ENCODE assay signal across 9 cellular contexts in the genomic region with DNA sequence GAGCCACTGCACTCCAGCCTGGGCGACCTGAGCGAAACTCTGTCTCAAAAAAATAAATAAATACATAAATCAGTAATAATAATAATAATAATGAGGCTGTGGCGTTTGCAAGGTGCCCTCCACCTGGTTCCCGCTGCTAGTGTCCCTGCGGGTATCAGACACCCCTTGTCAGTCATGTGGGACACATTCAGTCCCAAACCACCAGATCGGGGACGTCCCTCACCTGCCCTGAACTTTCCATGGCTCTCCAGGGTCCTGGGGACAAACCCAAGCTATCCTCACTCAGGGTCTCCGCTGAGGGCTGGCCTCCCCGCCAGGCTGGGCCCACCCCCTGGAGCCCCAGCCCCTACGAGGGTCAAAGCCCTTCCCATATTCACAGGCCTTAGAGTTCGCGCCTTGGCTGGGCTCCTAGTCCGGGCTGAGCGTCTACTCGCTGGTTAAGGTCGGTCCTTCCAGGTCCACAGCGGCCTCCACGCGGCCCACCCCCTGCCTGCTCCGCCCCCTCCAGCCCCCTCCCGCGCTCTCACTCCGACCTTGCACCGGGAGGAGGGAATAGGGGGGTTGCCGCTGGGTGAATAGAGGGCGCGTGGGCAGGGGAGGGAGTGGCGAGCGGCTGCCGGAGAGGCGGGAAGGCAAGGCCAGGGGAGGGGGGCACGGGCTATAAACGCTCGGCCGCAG. TPM values are rescaled to one million over a fixed set of nuclear protein-coding genes. Genes with fewer than 3 reads are reported as not detected.
DNase-seq lines count a peak whose midpoint lies in the region; ATAC-seq and TF ChIP-seq lines count a peak whose summit lies in the region.
"Had no signal": no experiment of that assay in that cellular context is flagged by ENCODE, and none has a peak within 500 bp of the region (broad histone marks: within the 10 kb centered on the region; RNA-seq: fewer than 3 reads in every experiment).

No MANE protein-coding gene starts in this region.

- H3K9ac ChIP-seq in smooth muscle cell (ENCODE audit: low read depth), result no peak overlapping the region

- peaks cover 4% of the 10 kb centered on the region for H3F3A ChIP-seq in smooth muscle cell (ENCODE audit: low read depth)

- peaks cover under 1% of the 10 kb centered on the region for H4K20me1 ChIP-seq in smooth muscle cell (ENCODE audit: low read depth)

- WGBS in ectodermal cell, 2 experiments, result 9% methylated on average over 35 of the region's 35 CpGs
- 18% methylated on average over 17 of the region's 35 CpGs for WGBS in smooth muscle cell (ENCODE audit: low lambda C conversion rate)

- DNase-seq in DMS53 (lab: John Stamatoyannopoulos, UW) (peak; percentile 59), DMS53 treated with DMSO at 0.1 percent for 48 hours (lab: John Stamatoyannopoulos, UW; ENCODE audit: unreplicated experiment) (no peak), NCI-H2196 treated with DMSO at 0.1 percent for 48 hours (lab: John Stamatoyannopoulos, UW; ENCODE audit: unreplicated experiment) (peak; percentile 57), smooth muscle cell (lab: John Stamatoyannopoulos, UW; ENCODE audit: unreplicated experiment) (peak; percentile 6), globus pallidus (ENCODE audit: low spot score) (no peak), A172 (ENCODE audit: low spot score) (no peak), sciatic nerve (ENCODE audit: low spot score) (no peak)

- no peaks in the 10 kb centered on the region for H3K9me3 ChIP-seq in ectodermal cell (ENCODE audit: control insufficient read depth, low read length)
- no peaks in the 10 kb centered on the region for H3K9me3 ChIP-seq in smooth muscle cell (replicated peaks; ENCODE audit: low read depth)

- no peaks in the 10 kb centered on the region for H3K36me3 ChIP-seq in ectodermal cell (ENCODE audit: control insufficient read depth, insufficient read depth, low read length)
- no peaks in the 10 kb centered on the region for H3K36me3 ChIP-seq in smooth muscle cell (ENCODE audit: low read depth)

- H3K27me3 ChIP-seq in ectodermal cell (ENCODE audit: control insufficient read depth, insufficient read depth, low read length, poor library complexity, severe bottlenecking) (peaks cover 65% of the 10 kb centered on the region), smooth muscle cell (ENCODE audit: low read depth) (peaks cover 42% of the 10 kb centered on the region)

- intact Hi-C loops in sciatic nerve (cut with DNase I), result loop anchor here (5.0 to 10.0 kb wide), 2 partner anchors 122 to 144 kb away; partner anchors contain the start of gene PTBP1

- peak overlapping the region; percentile 81 for H3K4me2 ChIP-seq in smooth muscle cell

- H3K27ac ChIP-seq in ectodermal cell (ENCODE audit: insufficient read depth, low read depth, low read length, poor library complexity, severe bottlenecking) (no peak overlapping the region), smooth muscle cell (ENCODE audit: low read depth) (no peak overlapping the region)

- no peak overlapping the region for H2AFZ ChIP-seq in smooth muscle cell (ENCODE audit: low read depth)

- H3K79me2 ChIP-seq in smooth muscle cell (ENCODE audit: low read depth), result peaks cover 10% of the 10 kb centered on the region

- H3K4me1 ChIP-seq in ectodermal cell (ENCODE audit: control insufficient read depth, insufficient read depth, low read length) (peaks cover 19% of the 10 kb centered on the region), smooth muscle cell (ENCODE audit: low read depth) (no peaks in the 10 kb centered on the region)

- TF ChIP-seq CTCF in smooth muscle cell (IDR thresholded peaks at IDR 0.05; ENCODE audit: borderline replicate concordance, insufficient read depth, poor library complexity, severe bottlenecking), result no peak

- H3K4me3 ChIP-seq in ectodermal cell (ENCODE audit: insufficient read depth, low read depth, low read length) (peak overlapping the region; percentile 25), smooth muscle cell (peak overlapping the region; percentile 34)

- no peak for ATAC-seq in sciatic nerve

RNA-seq across cellular contexts. Expression of gene KISS1R, which starts 0.3 kb away (rescaled TPM):
- 0.96 TPM for polyA plus RNA-seq in ectodermal cell (2013, experiment 1 of 4)
- polyA plus RNA-seq in ectodermal cell (2013, experiment 2 of 4), result 0.20 TPM
- polyA plus RNA-seq in ectodermal cell (2013, experiment 3 of 4), result 1.1 TPM
- 0.73 TPM for polyA plus RNA-seq in ectodermal cell (2013, experiment 4 of 4)
- 0.27 TPM in 1 of 2 replicates, not detected in the other for total RNA-seq in smooth muscle cell
- polyA plus RNA-seq in smooth muscle cell, result 0.61 and 1.4 TPM in 2 replicates
- not detected in 2 replicates for total RNA-seq in A172 (2014; rRNA removed; shearing (Covaris generic))
- not detected for total RNA-seq in sciatic nerve
- total RNA-seq: dermis microvascular lymphatic vessel endothelial cell had no signal

RNA-seq across cellular contexts. Expression of gene R3HDM4, which starts 3.8 kb away (rescaled TPM):
- 62.8 TPM for polyA plus RNA-seq in ectodermal cell (2013, experiment 1 of 4)
- 61.7 TPM for polyA plus RNA-seq in ectodermal cell (2013, experiment 2 of 4)
- polyA plus RNA-seq in ectodermal cell (2013, experiment 3 of 4), result 62.7 TPM
- polyA plus RNA-seq in ectodermal cell (2013, experiment 4 of 4), result 63.5 TPM
- total RNA-seq in smooth muscle cell (25.9 and 42.3 TPM in 2 replicates), sciatic nerve (48.9 TPM)
- 69.4 and 70.5 TPM in 2 replicates for polyA plus RNA-seq in smooth muscle cell
- total RNA-seq in A172 (2014; rRNA removed; shearing (Covaris generic)), result 23.0 and 29.7 TPM in 2 replicates

RNA-seq across cellular contexts. Expression of gene ARID3A, which starts 9.1 kb away (rescaled TPM):
- polyA plus RNA-seq in ectodermal cell (2013, experiment 1 of 4), result 39.2 TPM
- polyA plus RNA-seq in ectodermal cell (2013, experiment 2 of 4), result 51.2 TPM
- 52.5 TPM for polyA plus RNA-seq in ectodermal cell (2013, experiment 3 of 4)
- 51.1 TPM for polyA plus RNA-seq in ectodermal cell (2013, experiment 4 of 4)
- 50.3 TPM in 2 replicates for total RNA-seq in smooth muscle cell
- 45.7 and 75.2 TPM in 2 replicates for polyA plus RNA-seq in smooth muscle cell
- total RNA-seq in A172 (2014; rRNA removed; shearing (Covaris generic)), result 2.4 and 4.4 TPM in 2 replicates
- total RNA-seq in sciatic nerve, result 13.6 TPM

RNA-seq across cellular contexts. Expression of gene RNU6-9, which starts 23.5 kb away (rescaled TPM):
- polyA plus RNA-seq in ectodermal cell (2013, experiment 1 of 4), result 5,588 TPM
- polyA plus RNA-seq in ectodermal cell (2013, experiment 2 of 4), result 5,705 TPM
- polyA plus RNA-seq in ectodermal cell (2013, experiment 3 of 4), result under 0.01 TPM
- under 0.01 TPM for polyA plus RNA-seq in ectodermal cell (2013, experiment 4 of 4)
- total RNA-seq in smooth muscle cell (not detected in 2 replicates), sciatic nerve (not detected)
- polyA plus RNA-seq in smooth muscle cell, result not detected in 2 replicates
- not detected in 2 replicates for total RNA-seq in A172 (2014; rRNA removed; shearing (Covaris generic))
- total RNA-seq: dermis microvascular lymphatic vessel endothelial cell had no signal

RNA-seq across cellular contexts. Expression of gene MED16, which starts 23.8 kb away (rescaled TPM):
- 68.9 TPM for polyA plus RNA-seq in ectodermal cell (2013, experiment 1 of 4)
- 79.3 TPM for polyA plus RNA-seq in ectodermal cell (2013, experiment 2 of 4)
- polyA plus RNA-seq in ectodermal cell (2013, experiment 3 of 4), result 66.9 TPM
- 63.3 TPM for polyA plus RNA-seq in ectodermal cell (2013, experiment 4 of 4)
- 19.0 and 25.2 TPM in 2 replicates for total RNA-seq in smooth muscle cell
- 86.8 and 87.1 TPM in 2 replicates for polyA plus RNA-seq in smooth muscle cell
- total RNA-seq in A172 (2014; rRNA removed; shearing (Covaris generic)), result 15.2 and 17.2 TPM in 2 replicates
- total RNA-seq in sciatic nerve, result 55.7 TPM

Comparison
In these comparisons a context has a peak if more than half of its experiments do, and no peak if none do; other contexts are left out.
1. DNase-seq: peak in DMS53 (single experiment), NCI-H2196 treated with DMSO at 0.1 percent for 48 hours (single experiment) and smooth muscle cell (single experiment); none in DMS53 treated with DMSO at 0.1 percent for 48 hours (single experiment), globus pallidus (single experiment), A172 (single experiment) and sciatic nerve (single experiment).